Comparison of ENCODE assay signal across 20 cellular contexts in the genomic region with DNA sequence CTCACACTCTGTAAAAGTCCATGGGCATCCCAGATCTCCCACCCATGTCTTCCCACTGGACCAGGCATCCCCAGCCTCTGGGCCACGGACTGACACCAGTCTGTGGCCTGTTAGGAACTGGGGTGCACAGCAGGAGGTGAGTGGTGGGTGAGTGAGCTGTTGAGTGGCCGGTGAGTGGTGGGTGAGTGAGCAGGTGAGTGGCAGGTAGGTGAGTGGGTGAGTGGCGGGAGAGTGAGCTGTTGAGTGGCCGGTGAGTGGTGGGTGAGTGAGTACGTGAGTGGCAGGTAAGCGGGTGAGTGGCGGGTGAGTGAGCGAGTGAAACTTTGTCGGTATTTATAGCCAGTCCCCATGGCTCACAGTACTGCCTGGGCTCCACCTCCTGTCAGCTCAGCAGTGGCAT.
"Had no signal": no experiment of that assay in that cellular context is flagged by ENCODE, and none has a peak within 500 bp of the region (broad histone marks: within the 10 kb centered on the region; RNA-seq: fewer than 3 reads in every experiment).

No MANE protein-coding gene starts in this region.

- H3K9me3 ChIP-seq: neutrophil, sigmoid colon, thoracic aorta, transverse colon had no signal

- ATAC-seq: heart left ventricle, left lung had no signal

- H3K36me3 ChIP-seq: heart left ventricle, left lung, neutrophil, sigmoid colon, stomach, thoracic aorta, transverse colon had no signal

- H3K4me3 Mint-ChIP-seq: naive B cell, nephron had no signal

- H3K27ac Mint-ChIP-seq: nephron had no signal

- H3K27ac ChIP-seq: dorsolateral prefrontal cortex, heart left ventricle, left lung, neutrophil, sigmoid colon, skin epidermis, stomach, thoracic aorta, transverse colon had no signal

- H3K4me3 ChIP-seq: dorsolateral prefrontal cortex, heart left ventricle, left lung, lung, sigmoid colon, skin epidermis, stomach, thoracic aorta, transverse colon had no signal

- H3K36me3 Mint-ChIP-seq: naive B cell had no signal

- H3K4me1 ChIP-seq: heart left ventricle, left lung, sigmoid colon, stomach, transverse colon had no signal

- DNase-seq: cerebellar nuclear complex; cortex of kidney; dorsolateral prefrontal cortex; effector CD8-positive, alpha-beta T cell; hypothalamus; islet precursor cell; naive B cell; sigmoid colon; stimulated activated CD4-positive, alpha-beta T cell treated with anti-CD3 and anti-CD28 coated beads, Interleukin-12 subunit alpha, Interleukin-12 subunit beta, amount 100 ng/mL, for 4 hours; stomach; substantia nigra; transverse colon had no signal

- H3K27me3 ChIP-seq: dorsolateral prefrontal cortex, left lung, sigmoid colon, stomach, transverse colon had no signal

- FAIRE-seq: frontal cortex had no signal

- H3K4me1 Mint-ChIP-seq: naive B cell had no signal
